Comparison of ENCODE assay signal across 13 cellular contexts in genomic region chr15:59199775-59200465, GRCh38. TPM values are rescaled to one million over a fixed set of nuclear protein-coding genes. Genes with fewer than 3 reads are reported as not detected.
DNase-seq lines count a peak whose midpoint lies in the region; ATAC-seq, FAIRE-seq and TF ChIP-seq lines count a peak whose summit lies in the region.
"Had no signal": no experiment of that assay in that cellular context is flagged by ENCODE, and none has a peak within 500 bp of the region (broad histone marks: within the 10 kb centered on the region; RNA-seq: fewer than 3 reads in every experiment).

No MANE protein-coding gene starts in this region.

- POLR2A ChIA-PET in A549 (lab: Yijun Ruan, JAX) = no interaction called here
- POLR2A ChIA-PET in CD4-positive, alpha-beta memory T cell (lab: Charles Lee; ENCODE audit: partially characterized antibody) = no interaction called here

- intact Hi-C loops in CD4-positive, alpha-beta memory T cell (cut with micrococcal nuclease) = no loop called here

- H3K4me2 ChIP-seq in A549 = peak overlapping the region; percentile 54

- H3K4me1 ChIP-seq in A549 = peaks cover 43% of the 10 kb centered on the region
- no peaks in the 10 kb centered on the region for H3K4me1 ChIP-seq in CD4-positive, alpha-beta memory T cell (ENCODE audit: insufficient read depth, low read length)

- no peak for TF ChIP-seq POLR2A in A549 (IDR thresholded peaks at IDR 0.05; ENCODE audit: low read length)

- H3K27ac ChIP-seq in A549 = peak overlapping the region; percentile 85 to 88
- no peak overlapping the region for H3K27ac ChIP-seq in CD4-positive, alpha-beta memory T cell (ENCODE audit: low read depth, low read length)
- no peak overlapping the region for H3K27ac ChIP-seq in substantia nigra (ENCODE audit: low read depth, low read length, poor library complexity, severe bottlenecking)

- TF ChIP-seq CTCF in A549 (IDR thresholded peaks at IDR 0.05) = no peak
- no peak for TF ChIP-seq CTCF in astrocyte of the spinal cord (IDR thresholded peaks at IDR 0.05; ENCODE audit: low read depth, low read length)
- no peak for TF ChIP-seq CTCF in kidney epithelial cell (IDR thresholded peaks at IDR 0.05; ENCODE audit: insufficient read depth, low read length, poor library complexity, severe bottlenecking)

- no peaks in the 10 kb centered on the region for H3K27me3 ChIP-seq in kidney epithelial cell (ENCODE audit: control insufficient read depth, insufficient read depth, low read length)
- H3K27me3 ChIP-seq in CD4-positive, alpha-beta memory T cell (ENCODE audit: insufficient read depth, low read length) = no peaks in the 10 kb centered on the region

- H3K9me3 Mint-ChIP-seq in CD4-positive, alpha-beta memory T cell = no peaks in the 10 kb centered on the region
- H3K9me3 Mint-ChIP-seq: activated T-helper 2 cell treated with anti-CD3 and anti-CD28 coated beads, Interferon-gamma antibody, Interleukin-2, Interleukin-4, amounts not matched to agents 10 μg/mL and 5 μg/mL and 100 μg/mL, durations not matched to agents 14 hours and 24 hours and 36 hours; stimulated activated effector memory CD8-positive, alpha-beta T cell treated with anti-CD3 and anti-CD28 coated beads, Interleukin-12 subunit alpha, Interleukin-12 subunit beta, amount 100 ng/mL, for 72 hours had no signal

- peaks cover 0 to 2% (median 0%) of the 10 kb centered on the region in 4 donors for H3K4me1 Mint-ChIP-seq in CD4-positive, alpha-beta memory T cell
- H3K4me1 Mint-ChIP-seq: stimulated activated effector memory CD8-positive, alpha-beta T cell treated with anti-CD3 and anti-CD28 coated beads, Interleukin-12 subunit alpha, Interleukin-12 subunit beta, amount 100 ng/mL, for 72 hours had no signal

- H3K4me3 ChIP-seq in A549 (no peak overlapping the region), astrocyte of the spinal cord (ENCODE audit: low read depth, low read length) (no peak overlapping the region), kidney epithelial cell (ENCODE audit: low read depth, low read length) (no peak overlapping the region)
- H3K4me3 ChIP-seq in CD4-positive, alpha-beta memory T cell (ENCODE audit: low read length in 2 of 2) = no peak overlapping the region

- peaks cover 2 to 3% of the 10 kb centered on the region in 2 donors for H3K27me3 Mint-ChIP-seq in CD4-positive, alpha-beta memory T cell

- FAIRE-seq in A549 (lab: Jason Lieb, UNC) = peak; percentile 99
- FAIRE-seq: small intestine had no signal

- WGBS in A549 (ENCODE audit: missing lambda C conversion rate) = 44% methylated on average over 9 of the region's 9 CpGs

- no peaks in the 10 kb centered on the region for H3K9me3 ChIP-seq in A549
- H3K9me3 ChIP-seq in CD4-positive, alpha-beta memory T cell (ENCODE audit: control insufficient read depth in 1 of 2, low read length in 2 of 2) = no peaks in the 10 kb centered on the region

- no peak overlapping the region for H3K27ac Mint-ChIP-seq in CD4-positive, alpha-beta memory T cell
- H3K27ac Mint-ChIP-seq: activated T-helper 2 cell treated with anti-CD3 and anti-CD28 coated beads, Interferon-gamma antibody, Interleukin-2, Interleukin-4, amounts not matched to agents 10 μg/mL and 5 μg/mL and 100 μg/mL, durations not matched to agents 14 hours and 24 hours and 36 hours; stimulated activated effector memory CD8-positive, alpha-beta T cell treated with anti-CD3 and anti-CD28 coated beads, Interleukin-12 subunit alpha, Interleukin-12 subunit beta, amount 100 ng/mL, for 72 hours had no signal

- CTCF ChIA-PET in A549 (lab: Yijun Ruan, JAX) = interaction anchor here (0.9 to 1.7 kb wide), 4 partner anchors 25 to 95 kb away, joined by 3 to 7 read pairs (median 5); no protein-coding TSS in a partner anchor
- CTCF ChIA-PET in CD4-positive, alpha-beta memory T cell (lab: Charles Lee; ENCODE audit: partially characterized antibody) = no interaction called here

- peak; percentile 81 to 87 for ATAC-seq in A549
- ATAC-seq: left lobe of liver; stimulated activated effector memory CD8-positive, alpha-beta T cell treated with anti-CD3 and anti-CD28 coated beads, Interleukin-12 subunit alpha, Interleukin-12 subunit beta, amount 100 ng/mL, for 72 hours had no signal

- peaks cover 3% of the 10 kb centered on the region for H3K36me3 ChIP-seq in kidney epithelial cell (ENCODE audit: control insufficient read depth, insufficient read depth, low read length)
- no peaks in the 10 kb centered on the region for H3K36me3 ChIP-seq in CD4-positive, alpha-beta memory T cell (ENCODE audit: insufficient read depth, low read length)

- TF ChIP-seq RAD21 in A549 (conservative IDR thresholded peaks at IDR 0.05 in 1 of 2, IDR thresholded peaks at IDR 0.05 in 1 of 2) = peak; percentile 1 to 40; a peak in 3 of 5 replicates

- H3K36me3 Mint-ChIP-seq in CD4-positive, alpha-beta memory T cell = no peaks in the 10 kb centered on the region
- H3K36me3 Mint-ChIP-seq: stimulated activated effector memory CD8-positive, alpha-beta T cell treated with anti-CD3 and anti-CD28 coated beads, Interleukin-12 subunit alpha, Interleukin-12 subunit beta, amount 100 ng/mL, for 72 hours had no signal

- TF ChIP-seq EP300 in A549 (IDR thresholded peaks at IDR 0.05) = peak; percentile 66 to 74; a peak in 2 of 5 replicates

- peak; percentile 80 to 88 for DNase-seq in A549 (ENCODE audit: low read depth in 1 of 2, low spot score in 1 of 2)
- DNase-seq in HS-27A (ENCODE audit: low read depth) = peak; percentile 39
- peak; percentile 61 for DNase-seq in astrocyte of the spinal cord (ENCODE audit: low read depth, low spot score)
- peak; percentile 60 for DNase-seq in kidney epithelial cell (ENCODE audit: low read depth)
- DNase-seq in CD4-positive, alpha-beta memory T cell = no peak
- DNase-seq in SIG-M5 treated with dmso at 0.1 percent for 504 hours (lab: John Stamatoyannopoulos, UW; ENCODE audit: unreplicated experiment) = no peak
- DNase-seq in substantia nigra (lab: John Stamatoyannopoulos, UW) = no peak
- no peak for DNase-seq in activated naive CD4-positive, alpha-beta T cell treated with anti-CD3 and anti-CD28 coated beads, Interleukin-2, amount 50 U/mL, for 16 hours
- DNase-seq: NCI-H526 treated with DMSO at 0.1 percent for 48 hours, small intestine had no signal

- H3K4me3 Mint-ChIP-seq in CD4-positive, alpha-beta memory T cell = no peak overlapping the region
- H3K4me3 Mint-ChIP-seq: stimulated activated effector memory CD8-positive, alpha-beta T cell treated with anti-CD3 and anti-CD28 coated beads, Interleukin-12 subunit alpha, Interleukin-12 subunit beta, amount 100 ng/mL, for 72 hours had no signal

- in situ Hi-C loops in astrocyte of the spinal cord (cut with HindIII; ENCODE audit: low sequenced_read_pairs) = no loop called here

TF ChIP-seq in A549, 52 proteins besides CTCF, POLR2A, EP300 and RAD21 (continues in another document):
- TF ChIP-seq TFCP2L1 (CRISPR knock-in tag; IDR thresholded peaks at IDR 0.05) (no peak), PHF8 (IDR thresholded peaks at IDR 0.05; ENCODE audit: borderline replicate concordance, low read depth) (no peak), NPAS2 (CRISPR knock-in tag; IDR thresholded peaks at IDR 0.05; ENCODE audit: borderline replicate concordance) (no peak), KDM1A (IDR thresholded peaks at IDR 0.05; ENCODE audit: low read depth) (no peak), GATA3 (IDR thresholded peaks at IDR 0.05; ENCODE audit: borderline replicate concordance) (peak; percentile 68; the same call in 1 of the 2 replicates), FOSB (CRISPR knock-in tag; IDR thresholded peaks at IDR 0.05) (no peak), HOXB5 (CRISPR knock-in tag; IDR thresholded peaks at IDR 0.05) (no peak), EHF (CRISPR knock-in tag; IDR thresholded peaks at IDR 0.05) (no peak), CHD2 (IDR thresholded peaks at IDR 0.05; ENCODE audit: low read length, partially characterized antibody) (no peak), NR3C1 (IDR thresholded peaks at IDR 0.05) (no peak), RCOR1 (IDR thresholded peaks at IDR 0.05; ENCODE audit: low read depth, low read length) (no peak), ZC3H11A (IDR thresholded peaks at IDR 0.05) (no peak)
- TF ChIP-seq, protein P1, sequence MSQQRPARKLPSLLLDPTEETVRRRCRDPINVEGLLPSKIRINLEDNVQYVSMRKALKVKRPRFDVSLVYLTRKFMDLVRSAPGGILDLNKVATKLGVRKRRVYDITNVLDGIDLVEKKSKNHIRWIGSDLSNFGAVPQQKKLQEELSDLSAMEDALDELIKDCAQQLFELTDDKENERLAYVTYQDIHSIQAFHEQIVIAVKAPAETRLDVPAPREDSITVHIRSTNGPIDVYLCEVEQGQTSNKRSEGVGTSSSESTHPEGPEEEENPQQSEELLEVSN (IDR thresholded peaks at IDR 0.05; ENCODE audit: borderline replicate concordance, low read depth) = no peak
- TF ChIP-seq, protein P2, sequence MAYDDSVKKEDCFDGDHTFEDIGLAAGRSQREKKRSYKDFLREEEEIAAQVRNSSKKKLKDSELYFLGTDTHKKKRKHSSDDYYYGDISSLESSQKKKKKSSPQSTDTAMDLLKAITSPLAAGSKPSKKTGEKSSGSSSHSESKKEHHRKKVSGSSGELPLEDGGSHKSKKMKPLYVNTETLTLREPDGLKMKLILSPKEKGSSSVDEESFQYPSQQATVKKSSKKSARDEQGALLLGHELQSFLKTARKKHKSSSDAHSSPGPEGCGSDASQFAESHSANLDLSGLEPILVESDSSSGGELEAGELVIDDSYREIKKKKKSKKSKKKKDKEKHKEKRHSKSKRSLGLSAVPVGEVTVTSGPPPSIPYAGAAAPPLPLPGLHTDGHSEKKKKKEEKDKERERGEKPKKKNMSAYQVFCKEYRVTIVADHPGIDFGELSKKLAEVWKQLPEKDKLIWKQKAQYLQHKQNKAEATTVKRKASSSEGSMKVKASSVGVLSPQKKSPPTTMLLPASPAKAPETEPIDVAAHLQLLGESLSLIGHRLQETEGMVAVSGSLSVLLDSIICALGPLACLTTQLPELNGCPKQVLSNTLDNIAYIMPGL (CRISPR knock-in tag; IDR thresholded peaks at IDR 0.05; ENCODE audit: borderline replicate concordance) = no peak
- TF ChIP-seq, protein P3, sequence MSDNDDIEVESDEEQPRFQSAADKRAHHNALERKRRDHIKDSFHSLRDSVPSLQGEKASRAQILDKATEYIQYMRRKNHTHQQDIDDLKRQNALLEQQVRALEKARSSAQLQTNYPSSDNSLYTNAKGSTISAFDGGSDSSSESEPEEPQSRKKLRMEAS (IDR thresholded peaks at IDR 0.05) = peak; percentile 67

RNA-seq across cellular contexts. Expression of gene LDHAL6B, which starts 6.7 kb away (rescaled TPM):
- polyA plus RNA-seq in A549 (2011; rRNA removed) = not detected in 2 replicates
- not detected in 2 replicates for polyA plus RNA-seq in A549 (2012; cell fraction: cytosol; rRNA removed)
- 0.05 TPM in 1 of 2 replicates, not detected in the other for polyA plus RNA-seq in A549 (2012; cell fraction: nucleus; rRNA removed)
- not detected in 3 replicates for polyA plus RNA-seq in A549 (2017; fragmentation: RNase III; extraction: RNeasy Plus Mini Kit Qiagen cat#74134 plus additional on column Dnase treatment)
- polyA minus RNA-seq in A549 (2011; rRNA and poly(A)+ RNA removed) = not detected in 2 replicates
- total RNA-seq in kidney epithelial cell = not detected in 2 replicates
- total RNA-seq in CD4-positive, alpha-beta memory T cell = not detected
- not detected for polyA plus RNA-seq in CD4-positive, alpha-beta memory T cell
- total RNA-seq: activated T-helper 2 cell treated with anti-CD3 and anti-CD28 coated beads, Interferon-gamma antibody, Interleukin-2, Interleukin-4, amounts not matched to agents 10 μg/mL and 5 μg/mL and 100 μg/mL, durations not matched to agents 14 hours and 24 hours and 36 hours; left lobe of liver had no signal
- polyA plus RNA-seq: small intestine had no signal

Comparison
In these comparisons a context has a peak if more than half of its experiments do, and no peak if none do; other contexts are left out.
1. DNase-seq: peak in A549 (2 of 2), HS-27A (single experiment), astrocyte of the spinal cord (single experiment) and kidney epithelial cell (single experiment); none in CD4-positive, alpha-beta memory T cell (0 of 5), SIG-M5 treated with dmso at 0.1 percent for 504 hours (single experiment), substantia nigra (0 of 49) and activated naive CD4-positive, alpha-beta T cell treated with anti-CD3 and anti-CD28 coated beads, Interleukin-2, amount 50 U/mL, for 16 hours (single experiment).
2. H3K27ac ChIP-seq: peak in A549 (2 of 2); none in CD4-positive, alpha-beta memory T cell (single experiment) and substantia nigra (single experiment).